Comparison of ENCODE assay signal across 8 cellular contexts in the genomic region with DNA sequence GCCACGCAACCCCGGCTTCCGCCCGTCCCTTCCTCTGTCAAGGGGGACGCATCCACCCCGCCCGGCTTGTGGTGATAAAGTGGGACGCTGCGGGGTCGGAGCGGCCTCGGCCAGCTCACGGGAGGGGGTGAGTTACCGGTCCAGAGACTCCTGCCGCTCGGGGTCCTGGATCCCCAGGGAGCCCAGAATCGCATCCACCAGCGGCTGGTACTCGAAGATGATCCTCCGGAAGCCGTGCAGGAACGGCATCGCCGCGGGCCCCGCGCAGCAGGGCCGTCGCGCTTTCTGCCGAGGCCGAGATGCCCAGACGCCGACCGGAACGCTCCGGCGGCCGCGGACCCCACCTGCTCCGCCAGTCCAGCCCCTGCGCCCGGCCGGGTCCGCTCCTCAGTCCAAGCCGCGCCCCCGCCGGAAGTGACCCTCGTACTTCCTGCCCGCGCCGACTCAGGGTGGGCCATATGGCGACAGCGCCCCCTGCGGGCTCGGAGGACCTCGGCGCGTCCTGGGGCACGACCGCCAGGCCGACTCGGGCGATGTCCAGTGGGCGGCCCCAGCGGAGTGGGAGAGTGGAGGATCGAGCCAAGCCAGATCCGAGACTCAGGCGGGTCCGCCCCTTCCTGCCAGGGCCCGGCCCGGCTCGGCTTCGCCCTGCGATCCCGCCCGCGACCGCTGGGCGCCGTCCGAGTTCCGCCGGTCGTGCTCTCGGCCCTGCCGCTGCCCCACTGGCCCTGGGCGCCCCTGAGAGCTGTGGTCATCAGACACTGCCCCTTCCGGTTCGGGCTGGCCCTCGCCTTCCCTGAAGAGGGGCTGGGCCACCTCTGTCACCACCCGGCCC. TPM values are rescaled to one million over a fixed set of nuclear protein-coding genes. Genes with fewer than 3 reads are reported as not detected.
A peak's percentile ranks its signal among the peaks of the same experiment; 100 is the strongest.
DNase-seq lines count a peak whose midpoint lies in the region; ATAC-seq and TF ChIP-seq lines count a peak whose summit lies in the region.

A gene with protein sequence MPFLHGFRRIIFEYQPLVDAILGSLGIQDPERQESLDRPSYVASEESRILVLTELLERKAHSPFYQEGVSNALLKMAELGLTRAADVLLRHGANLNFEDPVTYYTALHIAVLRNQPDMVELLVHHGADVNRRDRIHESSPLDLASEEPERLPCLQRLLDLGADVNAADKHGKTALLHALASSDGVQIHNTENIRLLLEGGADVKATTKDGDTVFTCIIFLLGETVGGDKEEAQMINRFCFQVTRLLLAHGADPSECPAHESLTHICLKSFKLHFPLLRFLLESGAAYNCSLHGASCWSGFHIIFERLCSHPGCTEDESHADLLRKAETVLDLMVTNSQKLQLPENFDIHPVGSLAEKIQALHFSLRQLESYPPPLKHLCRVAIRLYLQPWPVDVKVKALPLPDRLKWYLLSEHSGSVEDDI (minus strand): TSS at position 401 of the 835 bp plus-strand sequence. CDS start 152 bp downstream, at position 249.

- intact Hi-C loops in activated B cell treated with CpG ODN at 0.5 μM for 24 hours (cut with micrococcal nuclease): loop anchor here (1.0 to 2.0 kb wide), 7 partner anchors 16 to 502 kb away; a partner anchor contains a TSS

- peak; percentile 93 for TF ChIP-seq CTCF in activated B cell treated with CpG ODN at 0.5 μM for 24 hours (IDR thresholded peaks at IDR 0.05)

- H3K27ac ChIP-seq in caudate nucleus (ENCODE audit: low read depth, low read length): peak within 1 kb of the TSS; percentile 92

- POLR2A ChIA-PET in activated B cell treated with CpG ODN at 0.5 μM for 24 hours (lab: Charles Lee): interaction anchor here (0.5 to 2.3 kb wide), 3 partner anchors 16 to 595 kb away, joined by 3 to 6 read pairs (median 3); a partner anchor contains a TSS

- peaks cover 19% of the 10 kb centered on the region for H3K4me1 Mint-ChIP-seq in activated B cell treated with CpG ODN at 0.5 μM for 24 hours

- peak within 1 kb of the TSS; percentile 75 for H3K27ac Mint-ChIP-seq in activated B cell treated with CpG ODN at 0.5 μM for 24 hours

- H3K9me3 Mint-ChIP-seq in activated B cell treated with CpG ODN at 0.5 μM for 24 hours: no peaks in the 10 kb centered on the region

- CTCF ChIA-PET in activated B cell treated with CpG ODN at 0.5 μM for 24 hours (lab: Charles Lee): interaction anchor here (0.9 to 3.1 kb wide), 3 partner anchors 9 to 510 kb away, joined by 3 to 8 read pairs (median 5); no protein-coding TSS in a partner anchor

- DNase-seq in AG08395 (ENCODE audit: low spot score): peak; percentile 100
- peak; percentile 91 for DNase-seq in NCI-H226
- DNase-seq in activated B cell treated with CpG ODN at 0.5 μM for 24 hours: peak; percentile 100
- peak in 60 of 61 donors; percentile 38 to 96 (median 90) for DNase-seq in caudate nucleus (lab: John Stamatoyannopoulos, UW)
- DNase-seq in iris pigment epithelial cell (ENCODE audit: low read depth): peak; percentile 96
- peak; percentile 98 for DNase-seq in stimulated activated CD4-positive, alpha-beta T cell treated with anti-CD3 and anti-CD28 coated beads, Interleukin-12 subunit alpha, Interleukin-12 subunit beta, amount 100 ng/mL, for 4 hours

- peak within 1 kb of the TSS; percentile 84 for H3K4me3 Mint-ChIP-seq in activated B cell treated with CpG ODN at 0.5 μM for 24 hours

- no peaks in the 10 kb centered on the region for H3K27me3 Mint-ChIP-seq in activated B cell treated with CpG ODN at 0.5 μM for 24 hours

- H3K36me3 Mint-ChIP-seq in activated B cell treated with CpG ODN at 0.5 μM for 24 hours (ENCODE audit: low read depth): peaks cover 19% of the 10 kb centered on the region

- ATAC-seq in GM18868 (IDR thresholded peaks at IDR 0.05; ENCODE audit: unreplicated experiment): peak; percentile 91
- ATAC-seq in HG03135 (IDR thresholded peaks at IDR 0.05; ENCODE audit: unreplicated experiment): peak; percentile 82
- ATAC-seq in activated B cell treated with CpG ODN at 0.5 μM for 24 hours (ENCODE audit: low read depth): peak; percentile 97

RNA-seq across cellular contexts. Expression of the gene that starts here (rescaled TPM):
- total RNA-seq in activated B cell treated with CpG ODN at 0.5 μM for 24 hours: 18.9 and 20.1 TPM in 2 replicates

Comparison
In these comparisons a context has a peak if more than half of its experiments do, and no peak if none do; other contexts are left out.
1. Peak in every context shown above with its lines: DNase-seq, ATAC-seq and H3K27ac ChIP-seq.